In genomic region chr4:99447513-99447912, GRCh38 we compare ENCODE assay signal across 11 cellular contexts. TPM values are rescaled to one million over a fixed set of nuclear protein-coding genes. Genes with fewer than 3 reads are reported as not detected.
DNase-seq lines count a peak whose midpoint lies in the region; ATAC-seq and TF ChIP-seq lines count a peak whose summit lies in the region.
"Had no signal": no experiment of that assay in that cellular context is flagged by ENCODE, and none has a peak within 500 bp of the region (broad histone marks: within the 10 kb centered on the region; RNA-seq: fewer than 3 reads in every experiment).

No MANE protein-coding gene starts in this region.

- peaks cover 37% of the 10 kb centered on the region for H3K9me3 Mint-ChIP-seq in chondrocyte (ENCODE audit: low read depth)
- H3K9me3 Mint-ChIP-seq in activated CD4-positive, alpha-beta memory T cell treated with anti-CD3 and anti-CD28 coated beads for 36 hours, result peaks cover 19% of the 10 kb centered on the region

- TF ChIP-seq CTCF in chondrocyte (IDR thresholded peaks at IDR 0.05), result no peak

- ATAC-seq in GM18505 (IDR thresholded peaks at IDR 0.05; ENCODE audit: unreplicated experiment) (peak; percentile 23), GM21423 (IDR thresholded peaks at IDR 0.05; ENCODE audit: unreplicated experiment) (peak; percentile 26), HG03139 (IDR thresholded peaks at IDR 0.05; ENCODE audit: unreplicated experiment) (peak; percentile 16), GM19455 (IDR thresholded peaks at IDR 0.05; ENCODE audit: unreplicated experiment) (no peak)

- CTCF ChIA-PET in activated CD4-positive, alpha-beta memory T cell treated with anti-CD3 and anti-CD28 coated beads for 36 hours (lab: Charles Lee), result no interaction called here

- H3K27ac Mint-ChIP-seq in chondrocyte (ENCODE audit: unreplicated experiment), result peak overlapping the region; percentile 81
- no peak overlapping the region for H3K27ac Mint-ChIP-seq in activated CD4-positive, alpha-beta memory T cell treated with anti-CD3 and anti-CD28 coated beads for 36 hours

- no peaks in the 10 kb centered on the region for H3K27me3 Mint-ChIP-seq in chondrocyte (ENCODE audit: low read depth)
- H3K27me3 Mint-ChIP-seq in activated CD4-positive, alpha-beta memory T cell treated with anti-CD3 and anti-CD28 coated beads for 36 hours, result peaks cover 2% of the 10 kb centered on the region

- no peak for DNase-seq in chondrocyte (ENCODE audit: low spot score)
- no peak for DNase-seq in NCI-H524 (lab: John Stamatoyannopoulos, UW)
- DNase-seq in posterior vena cava (ENCODE audit: low spot score), result no peak
- DNase-seq in activated CD4-positive, alpha-beta memory T cell treated with anti-CD3 and anti-CD28 coated beads for 36 hours, result no peak
- DNase-seq: colonic mucosa had no signal

- H3K4me3 Mint-ChIP-seq in chondrocyte (ENCODE audit: unreplicated experiment), result no peak overlapping the region
- H3K4me3 Mint-ChIP-seq in activated CD4-positive, alpha-beta memory T cell treated with anti-CD3 and anti-CD28 coated beads for 36 hours, result no peak overlapping the region

- peaks cover 16% of the 10 kb centered on the region for H3K4me1 Mint-ChIP-seq in chondrocyte (ENCODE audit: low read depth)
- H3K4me1 Mint-ChIP-seq in activated CD4-positive, alpha-beta memory T cell treated with anti-CD3 and anti-CD28 coated beads for 36 hours (ENCODE audit: low read depth), result peaks cover 11% of the 10 kb centered on the region

- POLR2A ChIA-PET in activated CD4-positive, alpha-beta memory T cell treated with anti-CD3 and anti-CD28 coated beads for 36 hours (lab: Charles Lee), result no interaction called here

- TF ChIP-seq POLR2A in GM18505 (IDR thresholded peaks at IDR 0.05; ENCODE audit: borderline replicate concordance, extremely low read depth, insufficient read depth, insufficient read length), result no peak

- intact Hi-C loops in posterior vena cava (cut with DNase I), result no loop called here
- intact Hi-C loops in activated CD4-positive, alpha-beta memory T cell treated with anti-CD3 and anti-CD28 coated beads for 36 hours (cut with micrococcal nuclease), result no loop called here

- peaks cover 16% of the 10 kb centered on the region for H3K36me3 Mint-ChIP-seq in chondrocyte (ENCODE audit: low read depth)
- H3K36me3 Mint-ChIP-seq in activated CD4-positive, alpha-beta memory T cell treated with anti-CD3 and anti-CD28 coated beads for 36 hours, result no peaks in the 10 kb centered on the region

RNA-seq across cellular contexts. Expression of gene ADH7, which starts 12.4 kb away (rescaled TPM):
- total RNA-seq in chondrocyte (not detected in 3 replicates), posterior vena cava (not detected)
- total RNA-seq in activated CD4-positive, alpha-beta memory T cell treated with anti-CD3 and anti-CD28 coated beads for 36 hours, result not detected
- total RNA-seq: activated naive CD4-positive, alpha-beta T cell treated with anti-CD3 and anti-CD28 coated beads, Interleukin-2, amount 50 U/mL, for 72 hours; colonic mucosa; kidney epithelial cell had no signal
